Comparison of ENCODE assay signal across 1 cellular context in the genomic region with DNA sequence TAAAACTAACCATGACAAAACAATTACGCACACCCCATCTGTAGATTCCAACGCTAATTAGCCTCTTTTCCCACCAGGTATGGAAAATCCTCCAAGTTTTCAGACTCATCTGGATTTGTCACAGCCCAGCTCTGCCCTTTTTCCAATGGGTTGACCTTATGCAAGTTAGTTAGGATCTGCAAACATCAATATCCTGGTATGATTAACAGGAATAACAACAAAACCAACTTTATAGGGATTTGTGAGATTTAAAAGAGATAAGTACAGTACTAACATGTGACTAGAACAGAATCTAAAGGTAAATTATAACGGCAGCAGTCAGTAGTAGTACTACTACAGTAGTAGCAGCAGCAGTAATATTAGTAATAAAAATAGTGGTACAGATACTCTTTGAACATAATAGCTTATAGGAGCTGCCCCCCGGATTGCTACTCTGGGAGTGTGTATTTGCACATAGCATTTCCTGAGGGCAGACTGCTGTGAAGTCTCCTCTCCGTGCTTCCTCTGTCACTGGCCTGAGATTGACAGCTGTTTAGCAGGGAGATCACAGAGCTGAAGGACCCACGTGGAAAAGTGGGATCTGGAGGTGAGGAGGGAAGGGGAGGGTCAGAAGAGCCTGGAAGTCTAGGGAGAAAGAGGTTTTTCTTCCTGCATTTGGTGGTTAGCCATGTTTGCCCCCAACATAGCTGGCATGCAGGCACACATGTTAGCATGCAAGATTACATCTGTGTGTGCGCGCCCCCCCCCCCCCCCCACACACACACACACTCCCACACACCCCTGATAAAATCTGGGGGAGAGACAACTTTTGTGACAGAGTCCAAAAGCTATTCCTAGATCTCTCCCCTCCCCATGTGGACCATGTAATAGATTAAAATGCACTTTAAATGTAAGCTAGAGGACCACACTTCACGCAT.
A peak's percentile ranks its signal among the peaks of the same experiment; 100 is the strongest.
TF ChIP-seq lines count a peak whose summit lies in the region.

No MANE protein-coding gene starts in this region.

TF ChIP-seq in HEK293, 187 proteins besides CTCF, POLR2A, EP300 and RAD21 (continued from another document):
- TF ChIP-seq ZNF707 (tag by site-specific recombination; IDR thresholded peaks at IDR 0.05) (no peak), ZFHX2 (tag by site-specific recombination; conservative IDR thresholded peaks at IDR 0.05) (peak; percentile 36), OSR2 (tag by site-specific recombination; IDR thresholded peaks at IDR 0.05) (peak; percentile 58; the same call in 1 of the 2 replicates)
